Comparison of ENCODE assay signal across 12 cellular contexts in the genomic region with DNA sequence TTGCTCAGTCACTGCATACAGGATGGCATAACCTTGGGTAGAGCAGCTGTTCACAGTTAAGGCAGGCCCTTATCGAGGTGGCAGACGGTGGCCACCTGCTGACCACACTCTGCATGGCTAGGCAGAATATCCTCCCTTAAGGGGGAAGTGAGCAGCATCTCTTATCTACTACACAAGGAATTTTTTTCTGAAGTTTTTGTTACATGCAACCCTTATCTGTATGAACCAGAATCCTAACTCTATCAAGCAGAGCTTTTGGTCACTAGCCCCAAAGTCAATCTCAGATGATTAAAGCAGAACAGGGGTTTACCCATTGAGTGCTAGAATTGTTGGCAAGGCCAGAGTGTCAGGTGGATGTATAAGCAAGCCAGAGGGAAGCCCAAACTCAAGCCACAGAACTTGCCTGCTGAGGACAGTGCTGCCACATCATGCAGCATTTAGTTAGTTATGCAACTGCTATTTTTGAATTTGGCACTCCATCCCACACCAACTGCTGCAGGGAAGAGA.
DNase-seq lines count a peak whose midpoint lies in the region; ATAC-seq lines count a peak whose summit lies in the region.
"Had no signal": no experiment of that assay in that cellular context is flagged by ENCODE, and none has a peak within 500 bp of the region (broad histone marks: within the 10 kb centered on the region; RNA-seq: fewer than 3 reads in every experiment).

No MANE protein-coding gene starts in this region.

- no peaks in the 10 kb centered on the region for H3K9me3 ChIP-seq in right cardiac atrium (ENCODE audit: control insufficient read depth, low read length)
- H3K9me3 ChIP-seq: transverse colon had no signal

- no peak overlapping the region for H3K4me3 ChIP-seq in right cardiac atrium (ENCODE audit: low read length)
- H3K4me3 ChIP-seq: transverse colon had no signal

- peak; percentile 71 to 80 for ATAC-seq in right cardiac atrium
- ATAC-seq in stimulated activated effector memory CD8-positive, alpha-beta T cell treated with anti-CD3 and anti-CD28 coated beads, Interleukin-12 subunit alpha, Interleukin-12 subunit beta, amount 100 ng/mL, for 72 hours = peak; percentile 13
- no peak for ATAC-seq in HG03442 (IDR thresholded peaks at IDR 0.05; ENCODE audit: unreplicated experiment)

- no peaks in the 10 kb centered on the region for H3K4me1 Mint-ChIP-seq in stimulated activated effector memory CD8-positive, alpha-beta T cell treated with anti-CD3 and anti-CD28 coated beads, Interleukin-12 subunit alpha, Interleukin-12 subunit beta, amount 100 ng/mL, for 72 hours

- DNase-seq in NCI-H748 (lab: John Stamatoyannopoulos, UW; ENCODE audit: unreplicated experiment) = peak; percentile 31
- DNase-seq in NCI-H748 treated with DMSO at 0.1 percent for 48 hours (lab: John Stamatoyannopoulos, UW) = no peak
- peak; percentile 38 to 66 for DNase-seq in SHP77 (lab: John Stamatoyannopoulos, UW)
- peak in 1 of 3 donors; percentile 50 for DNase-seq in right cardiac atrium
- DNase-seq in stimulated activated effector memory CD8-positive, alpha-beta T cell treated with anti-CD3 and anti-CD28 coated beads, Interleukin-12 subunit alpha, Interleukin-12 subunit beta, amount 100 ng/mL, for 72 hours (ENCODE audit: low spot score in 2 of 2) = no peak
- no peak for DNase-seq in stimulated activated CD4-positive, alpha-beta T cell treated with anti-CD3 and anti-CD28 coated beads, Interleukin-4, amount 100 ng/mL, for 1 hour
- DNase-seq in AG08396 (ENCODE audit: low spot score) = no peak
- DNase-seq: mesenchymal stem cell, NCI-H1417 treated with DMSO at 0.1 percent for 48 hours, NCI-H82, transverse colon had no signal

- 10% methylated on average over 2 of the region's 2 CpGs for WGBS in right cardiac atrium

- intact Hi-C loops in right cardiac atrium (cut with DNase I) = no loop called here

- peaks cover 6% of the 10 kb centered on the region for H3K9me3 Mint-ChIP-seq in stimulated activated effector memory CD8-positive, alpha-beta T cell treated with anti-CD3 and anti-CD28 coated beads, Interleukin-12 subunit alpha, Interleukin-12 subunit beta, amount 100 ng/mL, for 72 hours

- H3K27ac ChIP-seq in right cardiac atrium (ENCODE audit: low read length) = no peak overlapping the region
- H3K27ac ChIP-seq: transverse colon had no signal

- H3K27ac Mint-ChIP-seq in stimulated activated effector memory CD8-positive, alpha-beta T cell treated with anti-CD3 and anti-CD28 coated beads, Interleukin-12 subunit alpha, Interleukin-12 subunit beta, amount 100 ng/mL, for 72 hours = no peak overlapping the region

- no peaks in the 10 kb centered on the region for H3K4me1 ChIP-seq in right cardiac atrium (ENCODE audit: control insufficient read depth, insufficient read depth, low read length)
- H3K4me1 ChIP-seq: transverse colon had no signal

- no peaks in the 10 kb centered on the region for H3K27me3 ChIP-seq in right cardiac atrium (ENCODE audit: control insufficient read depth, insufficient read depth)
- H3K27me3 ChIP-seq: transverse colon had no signal

- H3K4me3 Mint-ChIP-seq in stimulated activated effector memory CD8-positive, alpha-beta T cell treated with anti-CD3 and anti-CD28 coated beads, Interleukin-12 subunit alpha, Interleukin-12 subunit beta, amount 100 ng/mL, for 72 hours = no peak overlapping the region

- no peaks in the 10 kb centered on the region for H3K36me3 Mint-ChIP-seq in stimulated activated effector memory CD8-positive, alpha-beta T cell treated with anti-CD3 and anti-CD28 coated beads, Interleukin-12 subunit alpha, Interleukin-12 subunit beta, amount 100 ng/mL, for 72 hours

Comparison
In these comparisons a context has a peak if more than half of its experiments do, and no peak if none do; other contexts are left out.
1. DNase-seq: peak in NCI-H748 (single experiment) and SHP77 (2 of 2); none in NCI-H748 treated with DMSO at 0.1 percent for 48 hours (single experiment), stimulated activated effector memory CD8-positive, alpha-beta T cell treated with anti-CD3 and anti-CD28 coated beads, Interleukin-12 subunit alpha, Interleukin-12 subunit beta, amount 100 ng/mL, for 72 hours (0 of 2), stimulated activated CD4-positive, alpha-beta T cell treated with anti-CD3 and anti-CD28 coated beads, Interleukin-4, amount 100 ng/mL, for 1 hour (single experiment) and AG08396 (single experiment).